19 cellular contexts compared by ENCODE assay signal in the genomic region with DNA sequence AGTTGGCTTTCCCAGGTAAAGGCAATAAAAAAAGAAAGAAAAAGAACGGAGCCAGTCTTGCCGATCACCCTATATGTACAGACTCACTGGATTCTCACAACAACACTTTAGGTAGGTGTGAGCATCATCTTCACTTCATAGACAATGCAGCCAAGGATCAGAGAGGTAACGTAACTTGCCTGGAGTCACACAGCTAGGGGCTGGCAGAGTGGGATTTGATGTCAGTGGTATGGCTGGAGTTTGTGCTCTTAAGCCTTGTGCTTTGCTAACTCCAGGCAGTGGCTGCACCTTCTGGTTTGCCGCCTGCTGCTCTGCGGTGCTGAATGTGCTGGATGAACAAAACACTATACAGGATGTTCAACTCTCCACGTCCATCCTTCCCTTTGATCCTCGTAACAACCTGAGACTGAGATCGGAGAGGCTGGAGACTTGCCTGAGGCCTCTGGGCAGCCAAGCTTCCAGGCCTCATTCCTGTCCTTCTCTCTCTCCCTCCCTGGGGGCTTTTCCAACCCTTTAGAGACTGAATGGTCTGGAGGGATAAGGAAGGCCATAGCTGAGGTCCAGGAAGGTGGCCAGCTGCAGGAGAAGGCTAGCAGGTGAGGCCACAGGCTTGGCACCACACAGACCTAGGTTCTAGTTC. TPM values are rescaled to one million over a fixed set of nuclear protein-coding genes. Genes with fewer than 3 reads are reported as not detected.
DNase-seq lines count a peak whose midpoint lies in the region; ATAC-seq and TF ChIP-seq lines count a peak whose summit lies in the region.
"Had no signal": no experiment of that assay in that cellular context is flagged by ENCODE, and none has a peak within 500 bp of the region (broad histone marks: within the 10 kb centered on the region; RNA-seq: fewer than 3 reads in every experiment).

No MANE protein-coding gene starts in this region.

- no CpG with 5 or more reads among the region's 8 CpGs for WGBS in H9 (ENCODE audit: extremely low coverage, insufficient read length, low lambda C conversion rate)
- 87 to 90% methylated on average over 8 of the region's 8 CpGs for WGBS in sigmoid colon, 2 donors

- H3K9me3 Mint-ChIP-seq in H9 (no peaks in the 10 kb centered on the region), glutamatergic neuron (ENCODE audit: unreplicated experiment) (no peaks in the 10 kb centered on the region)
- H3K9me3 Mint-ChIP-seq: CD4-positive, alpha-beta memory T cell; GM23338; HFFc6 had no signal

- H2BK5ac ChIP-seq in H9 (ENCODE audit: insufficient read length, low read length), result no peak overlapping the region

- no peak overlapping the region for H2BK12ac ChIP-seq in H9 (ENCODE audit: insufficient read length, low read depth, low read length)

- H3K4ac ChIP-seq in H9 (ENCODE audit: low read depth, low read length), result no peak overlapping the region

- H3K79me2 ChIP-seq in H9 (ENCODE audit: insufficient read depth, low read length), result no peaks in the 10 kb centered on the region

- H3K23me2 ChIP-seq in H9 (ENCODE audit: insufficient read length, low read depth, low read length, poor library complexity, severe bottlenecking), result no peaks in the 10 kb centered on the region

- no peak overlapping the region for H2BK120ac ChIP-seq in H9 (ENCODE audit: low read depth, low read length, poor library complexity, severe bottlenecking)

- TF ChIP-seq POLR2A in sigmoid colon (IDR thresholded peaks at IDR 0.05), result no peak

- peak overlapping the region in 1 of 3 experiments; percentile 52; a peak in 1 of 7 replicates for H3K27ac Mint-ChIP-seq in H9
- no peak overlapping the region for H3K27ac Mint-ChIP-seq in glutamatergic neuron (ENCODE audit: unreplicated experiment)
- H3K27ac Mint-ChIP-seq: CD4-positive, alpha-beta memory T cell; GM23338; HFFc6 had no signal

- H3K4me1 ChIP-seq in H9 (ENCODE audit: insufficient read depth, low read length) (no peaks in the 10 kb centered on the region), sigmoid colon (no peaks in the 10 kb centered on the region)
- H3K4me1 ChIP-seq: HAP-1 had no signal

- H3K9me3 ChIP-seq in H9 (ENCODE audit: control insufficient read depth, low read depth, low read length) (no peaks in the 10 kb centered on the region), sigmoid colon (no peaks in the 10 kb centered on the region)
- H3K9me3 ChIP-seq: HAP-1 had no signal

- no peak overlapping the region for H4K8ac ChIP-seq in H9 (replicated peaks; ENCODE audit: insufficient read length, low read depth, low read length)

- no peaks in the 10 kb centered on the region for H3K27me3 ChIP-seq in H9 (ENCODE audit: insufficient read depth, low read length)
- no peaks in the 10 kb centered on the region for H3K27me3 ChIP-seq in sigmoid colon

- H4K91ac ChIP-seq in H9 (ENCODE audit: insufficient read length, low read depth, low read length), result no peak overlapping the region

- intact Hi-C loops in sigmoid colon (cut with DNase I), result no loop called here

- H3K36me3 Mint-ChIP-seq in H9 (ENCODE audit: insufficient read depth in 1 of 3, low read depth in 3 of 3), result no peaks in the 10 kb centered on the region; a peak in 1 of 7 replicates
- H3K36me3 Mint-ChIP-seq in glutamatergic neuron (ENCODE audit: unreplicated experiment), result no peaks in the 10 kb centered on the region
- H3K36me3 Mint-ChIP-seq: CD4-positive, alpha-beta memory T cell had no signal

- H3K4me3 ChIP-seq in sigmoid colon, result no peak overlapping the region
- H3K4me3 ChIP-seq: GM23338, HAP-1 had no signal

- peak overlapping the region; percentile 29; the same call in 1 of the 2 replicates for H3K14ac ChIP-seq in H9 (ENCODE audit: insufficient read depth, low read length)

- H2AK5ac ChIP-seq in H9 (ENCODE audit: insufficient read length, low read length), result no peak overlapping the region

- peak; percentile 85 for DNase-seq in ELF-1 (ENCODE audit: low read depth, low spot score)
- no peak for DNase-seq in H9
- DNase-seq in islet precursor cell, result peak; percentile 78
- peak; percentile 55 for DNase-seq in mesenteric fat pad (ENCODE audit: low spot score)
- no peak for DNase-seq in glutamatergic neuron
- DNase-seq in sigmoid colon, result no peak
- no peak for DNase-seq in T-helper 2 cell
- DNase-seq: C1 segment of cervical spinal cord; Calu3; CD4-positive, alpha-beta memory T cell; COR-L47; DMS53; DMS79 treated with DMSO at 0.1 percent for 48 hours; HFFc6 had no signal

- no peak overlapping the region for H3K9ac ChIP-seq in H9 (ENCODE audit: extremely low read depth, insufficient read length, low read length)

- H3K27ac ChIP-seq in H9 (ENCODE audit: insufficient read length, low read depth, low read length) (no peak overlapping the region), sigmoid colon (no peak overlapping the region)

- no peak overlapping the region for H3K4me2 ChIP-seq in H9 (ENCODE audit: insufficient read depth, insufficient read length, low read length)
- H3K4me2 ChIP-seq: GM23338 had no signal

- H3K27me3 Mint-ChIP-seq in H9 (ENCODE audit: low read depth) (peaks cover 5% of the 10 kb centered on the region), glutamatergic neuron (ENCODE audit: unreplicated experiment) (no peaks in the 10 kb centered on the region)

- H4K20me1 ChIP-seq in H9 (ENCODE audit: control insufficient read depth, insufficient read depth, insufficient read length), result no peaks in the 10 kb centered on the region

- H2BK20ac ChIP-seq in H9 (ENCODE audit: low read depth, low read length, poor library complexity, severe bottlenecking), result no peak overlapping the region

- TF ChIP-seq CTCF in H9 (conservative IDR thresholded peaks at IDR 0.05) (no peak), glutamatergic neuron (IDR thresholded peaks at IDR 0.05; ENCODE audit: partially characterized antibody, unreplicated experiment) (no peak), sigmoid colon (IDR thresholded peaks at IDR 0.05) (no peak)

- H3K56ac ChIP-seq in H9 (ENCODE audit: insufficient read length, low read depth, low read length), result no peak overlapping the region

- ATAC-seq in HG02623 (IDR thresholded peaks at IDR 0.05; ENCODE audit: unreplicated experiment), result no peak

- no peak overlapping the region for H2AFZ ChIP-seq in H9 (ENCODE audit: low read length)
- H2AFZ ChIP-seq: GM23338 had no signal

- no peak overlapping the region for H2BK15ac ChIP-seq in H9 (ENCODE audit: low read depth, low read length)

- H3K23ac ChIP-seq in H9 (ENCODE audit: insufficient read length, low read depth, low read length), result no peak overlapping the region

- no peak for TF ChIP-seq EP300 in sigmoid colon (IDR thresholded peaks at IDR 0.05)

- no peaks in the 10 kb centered on the region for H3K79me1 ChIP-seq in H9 (ENCODE audit: insufficient read depth, low read depth, low read length, poor library complexity, severe bottlenecking)

- no peak overlapping the region for H3K18ac ChIP-seq in H9 (ENCODE audit: insufficient read length, low read depth, low read length)

- peaks cover 0 to 4% of the 10 kb centered on the region in 2 experiments; a peak in 1 of 4 replicates for H3K4me1 Mint-ChIP-seq in H9
- no peaks in the 10 kb centered on the region for H3K4me1 Mint-ChIP-seq in glutamatergic neuron (ENCODE audit: low read depth, unreplicated experiment)
- H3K4me1 Mint-ChIP-seq: CD4-positive, alpha-beta memory T cell; GM23338 had no signal

- no peak overlapping the region for H3T11ph ChIP-seq in H9 (ENCODE audit: low read length)

- H3K4me3 Mint-ChIP-seq in H9 (no peak overlapping the region), glutamatergic neuron (ENCODE audit: unreplicated experiment) (no peak overlapping the region)
- H3K4me3 Mint-ChIP-seq: CD4-positive, alpha-beta memory T cell; GM23338; HFFc6 had no signal

- no peaks in the 10 kb centered on the region for H3K36me3 ChIP-seq in sigmoid colon
- H3K36me3 ChIP-seq: HAP-1 had no signal

- no peak overlapping the region for H4K5ac ChIP-seq in H9 (ENCODE audit: insufficient read length, low read depth, low read length)

RNA-seq across cellular contexts. Expression of gene ISM2, which starts 8.1 kb away (rescaled TPM):
- 0.39 and 0.55 TPM in 2 replicates for total RNA-seq in H9 (2021)
- not detected for total RNA-seq in mesenteric fat pad
- not detected for total RNA-seq in glutamatergic neuron (ENCODE audit: unreplicated experiment)
- 1 to 10 TPM in 1 of 4 donors, under 1 TPM in 2, not detected in 1; 0.33 to 1.1 (median 0.36) TPM for total RNA-seq in sigmoid colon
- polyA plus RNA-seq in sigmoid colon, result under 1 TPM in 1 of 3 donors, not detected in 2; 0.45 TPM
- total RNA-seq: Calu3; CD4-positive, alpha-beta memory T cell; Daoy; H4 had no signal
- polyA plus RNA-seq: CD4-positive, alpha-beta memory T cell had no signal

RNA-seq across cellular contexts. Expression of gene AHSA1, which starts 32.6 kb away (rescaled TPM):
- total RNA-seq in H9 (2021) (190 and 201 TPM in 2 replicates), mesenteric fat pad (120 TPM), glutamatergic neuron (ENCODE audit: unreplicated experiment) (117 TPM), sigmoid colon (100 to 1,000 TPM in 3 of 4 donors, 10 to 100 TPM in 1; 98.5 to 120 (median 104) TPM)
- 100 to 1,000 TPM in 2 of 3 donors, 10 to 100 TPM in 1; 82.3 to 114 (median 100) TPM for polyA plus RNA-seq in sigmoid colon

RNA-seq across cellular contexts. Expression of gene VIPAS39, which starts 33.1 kb away (rescaled TPM):
- 18.4 and 18.5 TPM in 2 replicates for total RNA-seq in H9 (2021)
- total RNA-seq in mesenteric fat pad, result 13.8 TPM
- 31.6 TPM for total RNA-seq in glutamatergic neuron (ENCODE audit: unreplicated experiment)
- 10 to 100 TPM; 18.0 to 24.3 (median 22.8) TPM for total RNA-seq in sigmoid colon
- polyA plus RNA-seq in sigmoid colon, result 10 to 100 TPM; 12.0 to 14.6 (median 12.9) TPM

Comparison
In these comparisons a context has a peak if more than half of its experiments do, and no peak if none do; other contexts are left out.
1. DNase-seq: peak in ELF-1 (single experiment), islet precursor cell (single experiment) and mesenteric fat pad (single experiment); none in H9 (single experiment), glutamatergic neuron (single experiment), sigmoid colon (single experiment) and T-helper 2 cell (0 of 5).